In the genomic region with DNA sequence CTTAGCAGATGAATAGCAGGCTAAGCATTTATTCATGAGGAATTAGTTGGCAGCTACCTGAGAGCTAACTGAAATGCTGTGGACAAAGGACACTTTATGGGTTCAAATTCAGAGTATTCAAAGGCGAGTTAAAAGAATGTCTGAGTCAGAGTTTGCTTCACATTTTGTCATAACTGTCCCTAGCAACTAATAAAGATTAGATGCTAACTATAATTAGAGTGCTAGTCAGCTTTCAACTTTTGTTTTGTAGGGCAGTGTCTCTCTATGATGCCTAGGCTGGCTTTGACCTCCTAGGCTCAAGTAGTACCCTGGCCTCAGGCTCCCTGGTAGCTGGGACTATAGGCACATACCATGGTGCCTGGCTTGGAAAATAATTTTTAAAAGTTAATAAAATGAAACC, we compare ENCODE assay signal across 15 cellular contexts. TPM values are rescaled to one million over a fixed set of nuclear protein-coding genes. Genes with fewer than 3 reads are reported as not detected.
DNase-seq lines count a peak whose midpoint lies in the region; ATAC-seq and TF ChIP-seq lines count a peak whose summit lies in the region.
"Had no signal": no experiment of that assay in that cellular context is flagged by ENCODE, and none has a peak within 500 bp of the region (broad histone marks: within the 10 kb centered on the region; RNA-seq: fewer than 3 reads in every experiment).

No MANE protein-coding gene starts in this region.

- TF ChIP-seq CTCF in astrocyte of the cerebellum (IDR thresholded peaks at IDR 0.05; ENCODE audit: low read depth, low read length, missing control alignments) = no peak

- intact Hi-C loops in left ventricle myocardium superior (cut with micrococcal nuclease) (no loop called here), Right ventricle myocardium inferior (cut with DNase I) (no loop called here)

- in situ Hi-C loops in astrocyte of the cerebellum (cut with HindIII; ENCODE audit: low sequenced_read_pairs) = no loop called here

- DNase-seq in left ventricle myocardium superior = no peak
- no peak for DNase-seq in Right ventricle myocardium inferior (ENCODE audit: missing footprints)
- peak; percentile 3 for DNase-seq in astrocyte of the cerebellum (ENCODE audit: low read depth)
- DNase-seq in hepatic stellate cell (ENCODE audit: low spot score) = peak; percentile 22
- peak; percentile 14 for DNase-seq in stromal cell of bone marrow (ENCODE audit: low read depth)
- no peak for DNase-seq in NCI-H1694 treated with DMSO at 0.1 percent for 48 hours (lab: John Stamatoyannopoulos, UW)
- DNase-seq: activated T-cell treated with anti-CD3 and anti-CD28 coated beads, Interleukin-2, amount 50 U/mL, for 4 hours; aorta; midbrain; NCI-H146; NCI-H510A treated with DMSO at 0.1 percent for 48 hours; OCI-M1; ovary had no signal

- ATAC-seq in left ventricle myocardium superior (peak; percentile 29), Right ventricle myocardium inferior (no peak), GM18519 (IDR thresholded peaks at IDR 0.05; ENCODE audit: low FRiP score, unreplicated experiment) (no peak), GM19467 (IDR thresholded peaks at IDR 0.05; ENCODE audit: unreplicated experiment) (no peak)
- ATAC-seq: activated T-cell treated with anti-CD3 and anti-CD28 coated beads, Interleukin-2, amount 50 U/mL, for 4 hours had no signal

- H3K4me3 ChIP-seq in astrocyte of the cerebellum (ENCODE audit: low read depth, low read length) = no peak overlapping the region
- H3K4me3 ChIP-seq: ovary had no signal

RNA-seq across cellular contexts. Expression of a gene that starts 4.6 kb away (rescaled TPM):
- 10.5 TPM for total RNA-seq in left ventricle myocardium superior
- 10.0 TPM for total RNA-seq in Right ventricle myocardium inferior

Comparison
In these comparisons a context has a peak if more than half of its experiments do, and no peak if none do; other contexts are left out.
1. DNase-seq: peak in astrocyte of the cerebellum (single experiment), hepatic stellate cell (single experiment) and stromal cell of bone marrow (single experiment); none in left ventricle myocardium superior (single experiment), Right ventricle myocardium inferior (single experiment) and NCI-H1694 treated with DMSO at 0.1 percent for 48 hours (single experiment).